In genomic region chr4:181952478-181952877, GRCh38 we compare ENCODE assay signal across 11 cellular contexts.
DNase-seq lines count a peak whose midpoint lies in the region; ATAC-seq, FAIRE-seq and TF ChIP-seq lines count a peak whose summit lies in the region.
"Had no signal": no experiment of that assay in that cellular context is flagged by ENCODE, and none has a peak within 500 bp of the region (broad histone marks: within the 10 kb centered on the region; RNA-seq: fewer than 3 reads in every experiment).

No MANE protein-coding gene starts in this region.

- H3K9me1 ChIP-seq in keratinocyte (ENCODE audit: control insufficient read depth, extremely low read depth, insufficient read depth, low read length) = no peaks in the 10 kb centered on the region

- dilution Hi-C loops in keratinocyte (cut with MboI; ENCODE audit: extremely low pct_ligation_motif_present, low sequenced_read_pairs) = no loop called here

- no peak overlapping the region for H3K9ac ChIP-seq in keratinocyte (ENCODE audit: control insufficient read depth, extremely low read depth, insufficient read depth, low read length)

- no peak for TF ChIP-seq RAD21 in A549 (conservative IDR thresholded peaks at IDR 0.05 in 1 of 2, IDR thresholded peaks at IDR 0.05 in 1 of 2)

- H3K27ac ChIP-seq in A549 (peak overlapping the region; percentile 58 to 71; a peak in 5 of 6 replicates), keratinocyte (ENCODE audit: control insufficient read depth, insufficient read depth, low read length) (peak overlapping the region; percentile 61)
- H3K27ac ChIP-seq: psoas muscle, stomach had no signal

- in situ Hi-C loops in astrocyte of the cerebellum (cut with HindIII; ENCODE audit: low sequenced_read_pairs) = no loop called here

- peak overlapping the region; percentile 64 for H2AFZ ChIP-seq in keratinocyte (ENCODE audit: control insufficient read depth, low read length)

- H3K79me2 ChIP-seq in keratinocyte (ENCODE audit: control insufficient read depth, insufficient read depth, low read length) = no peaks in the 10 kb centered on the region

- TF ChIP-seq CTCF in A549 (IDR thresholded peaks at IDR 0.05) (no peak), astrocyte of the cerebellum (IDR thresholded peaks at IDR 0.05; ENCODE audit: low read depth, low read length, missing control alignments) (no peak), keratinocyte (optimal IDR thresholded peaks at IDR 0.05 in 1 of 3, IDR thresholded peaks at IDR 0.05 in 1 of 3, conservative IDR thresholded peaks at IDR 0.05 in 1 of 3; ENCODE audit: extremely low read depth in 1 of 3, insufficient read depth in 2 of 3, low read length in 3 of 3) (no peak)

- H3K9me3 ChIP-seq in A549 (no peaks in the 10 kb centered on the region), keratinocyte (ENCODE audit: control insufficient read depth, low read depth, low read length) (no peaks in the 10 kb centered on the region)
- H3K9me3 ChIP-seq: psoas muscle, stomach had no signal

- DNase-seq in A549 (ENCODE audit: low read depth in 1 of 2, low spot score in 1 of 2) (peak; percentile 4 to 64), HK-2 (ENCODE audit: unreplicated experiment) (peak; percentile 49), astrocyte of the cerebellum (ENCODE audit: low read depth) (peak; percentile 68), keratinocyte (ENCODE audit: low read depth, low spot score) (peak; percentile 45), NCI-H2081 (lab: John Stamatoyannopoulos, UW) (no peak), NCI-H187 treated with DMSO at 0.1 percent for 48 hours (lab: John Stamatoyannopoulos, UW) (no peak), OCI-M2 (lab: John Stamatoyannopoulos, UW; ENCODE audit: unreplicated experiment) (no peak), NCI-H748 (lab: John Stamatoyannopoulos, UW; ENCODE audit: unreplicated experiment) (no peak)
- DNase-seq: activated effector memory CD4-positive, alpha-beta T cell treated with Interleukin-2 at 50 U/mL for 16 hours; psoas muscle; stomach had no signal

- H3K4me1 ChIP-seq in A549 = peaks cover 13% of the 10 kb centered on the region
- peaks cover 12% of the 10 kb centered on the region for H3K4me1 ChIP-seq in keratinocyte (ENCODE audit: control insufficient read depth, extremely low read depth, insufficient read depth, low read length)
- H3K4me1 ChIP-seq: psoas muscle had no signal

- peak; percentile 78 to 81 for ATAC-seq in A549

- no peaks in the 10 kb centered on the region for H4K20me1 ChIP-seq in keratinocyte (ENCODE audit: control insufficient read depth, extremely low read depth, insufficient read depth, low read length)

- POLR2A ChIA-PET in A549 (lab: Yijun Ruan, JAX) = no interaction called here

- H3K36me3 ChIP-seq in keratinocyte (ENCODE audit: control insufficient read depth in 2 of 2, extremely low read depth in 1 of 2, insufficient read depth in 2 of 2, low read length in 2 of 2) = no peaks in the 10 kb centered on the region
- H3K36me3 ChIP-seq: stomach had no signal

- FAIRE-seq in A549 (lab: Jason Lieb, UNC) (no peak), keratinocyte (lab: Jason Lieb, UNC) (peak; percentile 93)

- H3K27me3 ChIP-seq in keratinocyte (ENCODE audit: control insufficient read depth, extremely low read depth, insufficient read depth, low read length) = no peaks in the 10 kb centered on the region
- H3K27me3 ChIP-seq: stomach had no signal

- no peak overlapping the region for H3K4me3 ChIP-seq in A549
- H3K4me3 ChIP-seq in astrocyte of the cerebellum (ENCODE audit: low read depth, low read length) = no peak overlapping the region
- H3K4me3 ChIP-seq in keratinocyte (ENCODE audit: control insufficient read depth in 2 of 3, extremely low read depth in 1 of 3, insufficient read depth in 2 of 3, low read depth in 1 of 3, low read length in 3 of 3) = no peak overlapping the region
- H3K4me3 ChIP-seq: psoas muscle, stomach had no signal

- no peak for TF ChIP-seq POLR2A in A549 (IDR thresholded peaks at IDR 0.05; ENCODE audit: low read length)

- CTCF ChIA-PET in A549 (lab: Yijun Ruan, JAX) = no interaction called here

- WGBS in A549 (ENCODE audit: missing lambda C conversion rate) = 27% methylated on average over 7 of the region's 7 CpGs

- TF ChIP-seq EP300 in A549 (IDR thresholded peaks at IDR 0.05) = no peak

- H3K4me2 ChIP-seq in A549 (peak overlapping the region; percentile 42), keratinocyte (ENCODE audit: control insufficient read depth, extremely low read depth, insufficient read depth, low read depth, low read length) (peak overlapping the region; percentile 30)

TF ChIP-seq in A549, 52 proteins besides CTCF, POLR2A, EP300 and RAD21:
- no peak for TF ChIP-seq KDM1A (IDR thresholded peaks at IDR 0.05; ENCODE audit: low read depth)
- TF ChIP-seq E2F6 (IDR thresholded peaks at IDR 0.05; ENCODE audit: borderline replicate concordance, low read depth) = no peak
- TF ChIP-seq HOXB13 (CRISPR knock-in tag; IDR thresholded peaks at IDR 0.05; ENCODE audit: low read depth) = no peak
- no peak for TF ChIP-seq EHMT2 (IDR thresholded peaks at IDR 0.05; ENCODE audit: low read depth)
- TF ChIP-seq HOXA7 (CRISPR knock-in tag; IDR thresholded peaks at IDR 0.05) = no peak
- no peak for TF ChIP-seq HOXB5 (CRISPR knock-in tag; IDR thresholded peaks at IDR 0.05)
- 0 out of 2 replicates have a peak, but pooled peaks have one; percentile 28 for TF ChIP-seq MAX (IDR thresholded peaks at IDR 0.05)
- TF ChIP-seq ELK1 (IDR thresholded peaks at IDR 0.05; ENCODE audit: low read depth, low read length) = no peak
- TF ChIP-seq ZFP36 (IDR thresholded peaks at IDR 0.05; ENCODE audit: borderline replicate concordance, partially characterized antibody) = no peak
- no peak for TF ChIP-seq HEYL (CRISPR knock-in tag; IDR thresholded peaks at IDR 0.05)
- no peak for TF ChIP-seq FOSL2 (IDR thresholded peaks at IDR 0.05)
- peak; percentile 38; the same call in 1 of the 2 replicates for TF ChIP-seq FOSL2 (CRISPR knock-in tag; IDR thresholded peaks at IDR 0.05)
- TF ChIP-seq HDAC2 (IDR thresholded peaks at IDR 0.05) = no peak
TF ChIP-seq in A549: peak in this region for 2.

Comparison
In these comparisons a context has a peak if more than half of its experiments do, and no peak if none do; other contexts are left out.
1. DNase-seq: peak in A549 (2 of 2), HK-2 (single experiment), astrocyte of the cerebellum (single experiment) and keratinocyte (single experiment); none in NCI-H2081 (0 of 2), NCI-H187 treated with DMSO at 0.1 percent for 48 hours (single experiment), OCI-M2 (single experiment) and NCI-H748 (single experiment).